8 cellular contexts compared by ENCODE assay signal in the genomic region with DNA sequence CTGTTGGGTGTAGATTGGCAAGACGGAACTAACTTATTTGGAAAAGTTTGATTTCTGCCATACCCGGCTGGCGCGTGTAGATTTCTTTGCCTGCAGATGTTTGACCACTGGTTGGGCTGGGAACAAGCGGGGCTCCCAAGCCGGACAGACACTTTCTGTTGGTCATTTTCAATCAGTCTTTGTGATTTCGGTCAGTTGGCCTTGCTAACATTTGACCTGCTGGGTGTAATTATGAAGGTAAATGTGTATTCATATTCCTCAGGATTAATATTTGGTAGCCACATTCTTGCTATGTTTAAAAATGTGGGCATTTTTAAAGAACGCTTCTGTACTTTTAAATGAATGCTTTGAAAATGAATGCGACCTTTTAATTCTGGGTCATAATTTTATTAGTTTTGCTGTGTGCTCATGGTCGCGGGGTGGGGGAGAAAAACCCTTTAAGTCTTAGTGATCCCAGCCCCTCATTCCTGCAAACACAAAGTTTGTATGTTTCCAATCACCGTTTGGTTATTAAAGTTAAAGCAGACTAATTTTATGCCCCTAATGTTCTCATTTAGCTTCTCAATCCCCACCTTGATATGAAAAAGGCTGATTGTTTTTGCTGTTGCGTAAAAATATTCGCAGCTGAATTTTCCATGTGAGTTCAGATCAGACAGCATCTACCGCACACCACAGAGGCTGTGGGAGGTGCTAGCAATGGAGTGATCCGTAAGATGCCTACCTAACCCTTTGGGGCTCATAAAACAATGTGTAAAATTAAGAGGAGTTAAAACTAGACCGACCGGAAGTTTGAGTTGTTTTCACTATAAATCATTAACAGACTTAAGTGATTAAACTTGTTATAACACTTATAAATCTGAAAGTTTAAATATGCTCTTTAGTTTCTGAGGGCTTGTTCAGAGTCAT. TPM values are rescaled to one million over a fixed set of nuclear protein-coding genes. Genes with fewer than 3 reads are reported as not detected.
DNase-seq lines count a peak whose midpoint lies in the region; ATAC-seq, FAIRE-seq and TF ChIP-seq lines count a peak whose summit lies in the region.

No MANE protein-coding gene starts in this region.

- H3K4me3 ChIP-seq in Loucy (ENCODE audit: low read length, poor library complexity, severe bottlenecking) (no peak overlapping the region), iPS-20b (ENCODE audit: low read length) (peak overlapping the region; percentile 72)

- no peaks in the 10 kb centered on the region for H3K9me2 ChIP-seq in Loucy (replicated peaks; ENCODE audit: low read depth, low read length)

- no peaks in the 10 kb centered on the region for H3K36me3 ChIP-seq in Loucy (ENCODE audit: insufficient read depth, low read length)
- no peaks in the 10 kb centered on the region for H3K36me3 ChIP-seq in iPS-20b (ENCODE audit: insufficient read depth, low read depth, low read length)

- ATAC-seq in GM21737 (IDR thresholded peaks at IDR 0.05; ENCODE audit: unreplicated experiment) = no peak
- ATAC-seq in HG02588 (IDR thresholded peaks at IDR 0.05; ENCODE audit: unreplicated experiment) = no peak

- H3K9ac ChIP-seq in Loucy (ENCODE audit: low read depth, low read length, poor library complexity, severe bottlenecking) (no peak overlapping the region), iPS-20b (ENCODE audit: low read depth, low read length) (peak overlapping the region; percentile 16; the same call in 1 of the 2 replicates)

- peaks cover 18% of the 10 kb centered on the region for H3K4me1 ChIP-seq in Loucy (ENCODE audit: insufficient read depth, low read length, poor library complexity, severe bottlenecking)
- H3K4me1 ChIP-seq in iPS-20b (ENCODE audit: insufficient read depth, low read length) = peaks cover 39% of the 10 kb centered on the region

- TF ChIP-seq CTCF in Loucy (conservative IDR thresholded peaks at IDR 0.05; ENCODE audit: low read length) = no peak

- no peaks in the 10 kb centered on the region for H3K27me3 ChIP-seq in Loucy (ENCODE audit: insufficient read depth, low read length, poor library complexity, severe bottlenecking)
- peaks cover 53% of the 10 kb centered on the region for H3K27me3 ChIP-seq in iPS-20b (ENCODE audit: insufficient read depth, low read length)

- DNase-seq in activated gamma-delta T cell treated with anti-CD3 and anti-CD28 coated beads, Interleukin-2, amount 50 U/mL, for 16 hours (ENCODE audit: low read depth) = peak; percentile 22
- peak; percentile 75 for DNase-seq in stimulated activated CD4-positive, alpha-beta T cell treated with anti-CD3 and anti-CD28 coated beads, Interleukin-15, amount 100 ng/mL, for 24 hours
- no peak for DNase-seq in RCC 7860 (ENCODE audit: low spot score)
- DNase-seq in H4 (ENCODE audit: low spot score) = no peak

- no peaks in the 10 kb centered on the region for H3F3A ChIP-seq in Loucy (ENCODE audit: low read depth)

- FAIRE-seq in RCC 7860 (lab: Jason Lieb, UNC) = no peak

- H3K27ac ChIP-seq in iPS-20b (ENCODE audit: low read length) = no peak overlapping the region

- no peaks in the 10 kb centered on the region for H4K20me1 ChIP-seq in Loucy (ENCODE audit: insufficient read depth, low read length, poor library complexity, severe bottlenecking)

- no peaks in the 10 kb centered on the region for H3K79me2 ChIP-seq in Loucy (ENCODE audit: insufficient read depth, low read length)

- peak overlapping the region; percentile 36 for H3K4me2 ChIP-seq in Loucy (ENCODE audit: low read depth, low read length, poor library complexity, severe bottlenecking)

- no peak overlapping the region for H2AFZ ChIP-seq in Loucy (ENCODE audit: low read length)

- H3K9me3 ChIP-seq in Loucy (ENCODE audit: insufficient read depth, low read depth, low read length) (no peaks in the 10 kb centered on the region), iPS-20b (ENCODE audit: insufficient read depth, low read depth, low read length) (no peaks in the 10 kb centered on the region)

RNA-seq across cellular contexts. Expression of a gene that starts 1.5 kb away (rescaled TPM):
- 5.0 and 7.4 TPM in 2 replicates for total RNA-seq in H4 (2014; rRNA removed; shearing (Covaris generic))

Comparison
In these comparisons a context has a peak if more than half of its experiments do, and no peak if none do; other contexts are left out.
1. DNase-seq: peak in activated gamma-delta T cell treated with anti-CD3 and anti-CD28 coated beads, Interleukin-2, amount 50 U/mL, for 16 hours (single experiment) and stimulated activated CD4-positive, alpha-beta T cell treated with anti-CD3 and anti-CD28 coated beads, Interleukin-15, amount 100 ng/mL, for 24 hours (single experiment); none in RCC 7860 (single experiment) and H4 (single experiment).